In the genomic region with DNA sequence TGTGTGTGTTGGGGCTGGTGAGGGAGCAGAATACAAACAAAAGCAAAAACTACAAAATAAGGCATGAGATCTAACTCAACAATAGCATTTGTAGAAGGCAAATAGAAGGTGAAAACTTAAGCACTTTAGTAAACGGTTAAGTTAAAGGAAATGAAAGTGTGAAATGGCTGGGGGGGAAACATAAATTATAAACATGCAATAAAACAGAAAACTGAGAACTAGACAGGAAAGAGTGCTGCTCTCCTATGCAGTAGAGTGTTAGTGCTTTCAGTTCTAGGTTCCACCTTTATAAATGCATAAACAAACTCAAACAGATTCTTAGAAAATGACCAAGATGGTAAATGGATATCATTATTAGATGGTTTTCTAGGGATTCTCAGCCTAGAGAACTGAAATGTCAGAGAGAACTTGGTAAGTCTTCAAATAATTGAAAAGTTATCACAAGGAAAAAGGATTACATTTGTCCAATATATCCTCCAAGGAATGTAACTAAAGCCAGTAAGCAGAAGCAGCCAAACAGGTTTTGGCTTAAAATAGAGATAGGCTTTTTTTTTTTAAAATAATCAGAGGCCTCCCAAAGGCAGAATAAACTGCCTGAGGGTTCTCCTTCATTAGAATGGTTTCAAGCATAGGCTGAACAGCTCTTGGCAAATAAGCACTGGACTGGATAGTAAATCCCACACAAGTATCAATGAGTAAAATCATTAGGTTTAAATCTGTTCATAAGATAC, we compare ENCODE assay signal across 1 cellular context.
TF ChIP-seq lines count a peak whose summit lies in the region.

No MANE protein-coding gene starts in this region.

TF ChIP-seq in K562, 482 proteins besides CTCF, POLR2A, EP300 and RAD21 (continued from another document):
- TF ChIP-seq KDM5B (IDR thresholded peaks at IDR 0.05; ENCODE audit: insufficient replicate concordance, low read depth, low read length), result no peak
